Comparison of ENCODE assay signal across 8 cellular contexts in the genomic region with DNA sequence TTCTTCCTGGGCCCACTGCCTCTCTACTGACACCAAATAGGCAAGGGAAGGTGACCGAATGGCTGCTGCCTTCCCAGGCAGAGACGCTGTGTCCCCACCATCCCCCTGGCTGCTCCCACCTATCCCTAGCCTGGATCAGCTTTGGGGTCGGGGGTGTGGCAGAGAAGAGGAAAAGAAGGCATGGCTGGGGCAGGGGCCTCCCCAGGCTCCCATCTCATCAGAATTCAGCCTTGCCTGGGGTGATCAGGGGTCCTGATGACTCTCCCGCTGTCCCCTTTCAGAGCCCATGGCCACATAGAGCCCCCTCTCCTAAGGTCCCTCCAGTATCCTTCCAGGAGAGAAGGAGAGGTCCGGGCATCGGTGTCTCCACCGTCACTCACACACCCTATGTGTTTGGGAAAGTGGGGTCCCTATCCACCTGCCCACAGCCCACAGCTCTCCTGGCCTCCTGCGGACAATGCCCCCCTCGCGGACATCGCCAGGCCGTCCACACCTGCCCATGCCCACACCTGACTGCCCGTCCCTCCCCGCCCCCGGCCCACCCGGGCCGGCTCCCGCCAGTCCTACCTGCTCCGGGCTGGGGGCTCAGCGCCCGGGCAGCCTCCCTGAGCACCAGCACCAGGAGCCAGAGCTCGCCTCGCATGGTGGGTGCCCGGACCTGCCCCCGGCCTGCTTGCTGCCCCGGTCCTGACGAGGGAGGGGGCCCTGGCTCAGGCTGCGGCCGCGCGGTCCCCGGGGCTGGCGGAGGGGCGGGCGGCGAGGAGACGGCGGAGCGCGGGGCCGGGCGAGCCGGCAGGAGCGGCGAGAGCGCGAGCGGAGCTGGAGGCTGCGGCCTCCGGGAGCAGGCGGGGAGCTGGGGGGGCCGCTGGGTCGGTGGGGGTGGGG. TPM values are rescaled to one million over a fixed set of nuclear protein-coding genes. Genes with fewer than 3 reads are reported as not detected.
DNase-seq lines count a peak whose midpoint lies in the region; ATAC-seq and TF ChIP-seq lines count a peak whose summit lies in the region.

A gene (minus strand): TSS at position 843 of the 885 bp plus-strand sequence. CDS start 200 bp downstream, at position 643.

- WGBS in mesendoderm (ENCODE audit: extremely low coverage, insufficient coverage, low lambda C conversion rate) = no CpG with 5 or more reads among the region's 53 CpGs

- no peaks in the 10 kb centered on the region for H3K79me2 ChIP-seq in mesendoderm (ENCODE audit: control insufficient read depth, insufficient read depth, low read length)

- H2BK120ac ChIP-seq in mesendoderm (ENCODE audit: low read depth, low read length) = no peak within 1 kb of the TSS

- H3K23ac ChIP-seq in mesendoderm (ENCODE audit: low read length) = no peak within 1 kb of the TSS

- no peak for ATAC-seq in upper lobe of right lung
- no peak for ATAC-seq in HG02970 (IDR thresholded peaks at IDR 0.05; ENCODE audit: low FRiP score, unreplicated experiment)

- H3K18ac ChIP-seq in mesendoderm (ENCODE audit: low read length) = no peak within 1 kb of the TSS

- no peak within 1 kb of the TSS for H2BK5ac ChIP-seq in mesendoderm (ENCODE audit: low read length)

- peak within 1 kb of the TSS; percentile 71 for H3K56ac ChIP-seq in mesendoderm (ENCODE audit: low read length)

- no peaks in the 10 kb centered on the region for H3K9me3 ChIP-seq in upper lobe of right lung

- TF ChIP-seq CTCF in cardiac fibroblast (IDR thresholded peaks at IDR 0.05; ENCODE audit: low read depth, low read length) (no peak), upper lobe of right lung (IDR thresholded peaks at IDR 0.05) (no peak), GM10248 (IDR thresholded peaks at IDR 0.05; ENCODE audit: control extremely low read depth, extremely low read depth, low read depth, missing control alignments) (no peak)

- intact Hi-C loops in upper lobe of right lung (cut with DNase I) = loop anchor here (5.0 kb wide), 1 partner anchor 169 kb away; no protein-coding TSS in a partner anchor

- no peaks in the 10 kb centered on the region for H3K36me3 ChIP-seq in mesendoderm (ENCODE audit: control insufficient read depth, insufficient read depth, low read length)
- no peaks in the 10 kb centered on the region for H3K36me3 ChIP-seq in upper lobe of right lung

- POLR2A ChIA-PET in GM10248 (lab: Yijun Ruan, JAX) = interaction anchor here (0.9 kb wide), 1 partner anchor 55 kb away, joined by 4 read pairs; no protein-coding TSS in a partner anchor

- no peak within 1 kb of the TSS for H4K5ac ChIP-seq in mesendoderm (ENCODE audit: low read length)

- DNase-seq in activated T-cell treated with anti-CD3 and anti-CD28 coated beads, Interleukin-2, amount 50 U/mL, for 1 hour = peak; percentile 47
- no peak for DNase-seq in activated T-cell treated with anti-CD3 and anti-CD28 coated beads for 4 hours
- DNase-seq in cardiac fibroblast (ENCODE audit: low read depth in 2 of 2) = no peak
- DNase-seq in mesendoderm = no peak
- DNase-seq in upper lobe of right lung = peak; percentile 70
- no peak for DNase-seq in dedifferentiated amniotic fluid mesenchymal stem cell (ENCODE audit: extremely low spot score)
- DNase-seq in GM10248 (ENCODE audit: extremely low spot score) = no peak

- peak within 1 kb of the TSS; percentile 67 for H3K4me2 ChIP-seq in mesendoderm (ENCODE audit: low read length)

- peak within 1 kb of the TSS; percentile 49 for H3K9ac ChIP-seq in mesendoderm (ENCODE audit: low read length)

- H3K4ac ChIP-seq in mesendoderm (ENCODE audit: low read depth, low read length) = no peak within 1 kb of the TSS

- no peak within 1 kb of the TSS for H2AK5ac ChIP-seq in mesendoderm (ENCODE audit: low read length)

- H3K4me3 ChIP-seq in cardiac fibroblast (replicated peaks in 1 of 2; ENCODE audit: low read depth in 2 of 2, low read length in 2 of 2) (peak within 1 kb of the TSS; percentile 30 to 54), mesendoderm (ENCODE audit: low read length) (peak within 1 kb of the TSS; percentile 12), upper lobe of right lung (peak within 1 kb of the TSS; percentile 67)

- CTCF ChIA-PET in GM10248 (lab: Yijun Ruan, JAX) = interaction anchor here (0.7 to 4.6 kb wide), 6 partner anchors 11 to 170 kb away, joined by 3 to 143 read pairs (median 5); no protein-coding TSS in a partner anchor

- H3K27ac ChIP-seq in mesendoderm (ENCODE audit: low read depth, low read length) (no peak within 1 kb of the TSS), upper lobe of right lung (peak within 1 kb of the TSS; percentile 70)

- H3K4me1 ChIP-seq in mesendoderm (ENCODE audit: control insufficient read depth, low read depth, low read length) (peaks cover 2% of the 10 kb centered on the region), upper lobe of right lung (peaks cover 13% of the 10 kb centered on the region)

- no peaks in the 10 kb centered on the region for H3K79me1 ChIP-seq in mesendoderm (ENCODE audit: low read length)

- no peak within 1 kb of the TSS for H2BK15ac ChIP-seq in mesendoderm (replicated peaks; ENCODE audit: low read depth)

- peaks cover 6% of the 10 kb centered on the region for H3K27me3 ChIP-seq in mesendoderm (ENCODE audit: insufficient read depth, low read length, poor library complexity)
- H3K27me3 ChIP-seq in upper lobe of right lung = peaks cover 3% of the 10 kb centered on the region

- H4K8ac ChIP-seq in mesendoderm (ENCODE audit: low read depth, low read length) = no peak within 1 kb of the TSS

RNA-seq across cellular contexts. Expression of the gene that starts here (rescaled TPM):
- 0.44 TPM for polyA plus RNA-seq in mesendoderm (2013, experiment 1 of 2)
- polyA plus RNA-seq in mesendoderm (2013, experiment 2 of 2) = 0.24 TPM
- total RNA-seq in upper lobe of right lung = 14.4 TPM

Comparison
In these comparisons a context has a peak if more than half of its experiments do, and no peak if none do; other contexts are left out.
1. DNase-seq: peak in activated T-cell treated with anti-CD3 and anti-CD28 coated beads, Interleukin-2, amount 50 U/mL, for 1 hour (single experiment) and upper lobe of right lung (single experiment); none in activated T-cell treated with anti-CD3 and anti-CD28 coated beads for 4 hours (single experiment), cardiac fibroblast (0 of 2), mesendoderm (single experiment), dedifferentiated amniotic fluid mesenchymal stem cell (single experiment) and GM10248 (single experiment).
2. H3K4me3 ChIP-seq: peak in every context shown above with its lines; median percentile 67 in upper lobe of right lung; 42 in cardiac fibroblast; 12 in mesendoderm.